8 cellular contexts compared by ENCODE assay signal in the genomic region with DNA sequence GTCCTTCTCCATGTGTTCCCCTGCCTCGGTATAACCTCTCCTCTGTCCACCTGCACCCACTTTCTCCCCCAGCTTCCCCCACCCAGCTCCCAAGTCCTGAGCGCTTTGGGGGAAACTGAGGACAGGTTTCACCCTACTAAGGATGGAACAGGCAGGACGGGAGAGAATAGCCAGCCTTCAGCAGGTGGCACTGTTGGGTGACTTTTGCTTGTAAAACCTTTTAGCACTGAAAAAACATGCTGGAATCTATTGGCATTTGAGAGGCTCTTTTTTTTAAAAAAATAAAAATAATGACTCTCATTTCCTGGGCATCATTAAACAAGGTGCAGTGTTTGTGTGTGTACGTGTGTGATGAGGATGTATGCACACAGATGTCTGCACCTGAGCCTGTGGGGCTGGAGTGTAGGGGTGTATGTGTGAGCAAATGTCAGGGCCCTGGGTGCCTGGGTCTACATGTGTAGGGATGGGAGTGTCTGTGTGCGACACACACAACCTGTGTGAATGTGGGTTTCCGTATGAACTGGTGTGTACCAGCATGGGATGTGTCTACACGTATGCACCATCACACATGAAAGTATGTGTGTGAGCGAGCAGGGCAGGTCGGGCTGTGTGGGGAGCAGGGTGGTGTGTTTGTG.
DNase-seq lines count a peak whose midpoint lies in the region; ATAC-seq and TF ChIP-seq lines count a peak whose summit lies in the region.

No MANE protein-coding gene starts in this region.

- H3K27ac ChIP-seq in 22Rv1 (no peak overlapping the region), colonic mucosa (no peak overlapping the region), lower lobe of right lung (no peak overlapping the region)

- H3K9me3 ChIP-seq in colonic mucosa, result no peaks in the 10 kb centered on the region
- no peaks in the 10 kb centered on the region for H3K9me3 ChIP-seq in lower lobe of right lung

- peak; percentile 75 for DNase-seq in ELR (ENCODE audit: low read depth)
- DNase-seq in NCI-H82 (lab: John Stamatoyannopoulos, UW), result peak; percentile 60
- no peak for DNase-seq in colonic mucosa
- DNase-seq in lower lobe of right lung, result no peak
- no peak for DNase-seq in SHP77 (lab: John Stamatoyannopoulos, UW)
- no peak for DNase-seq in NCI-H1105 treated with DMSO at 0.1 percent for 48 hours (lab: John Stamatoyannopoulos, UW)

- H3K4me1 ChIP-seq in colonic mucosa (no peaks in the 10 kb centered on the region), lower lobe of right lung (no peaks in the 10 kb centered on the region)

- intact Hi-C loops in colonic mucosa (cut with DNase I) (no loop called here), lower lobe of right lung (cut with DNase I) (no loop called here)

- peak in 1 of 2 donors; percentile 26 for ATAC-seq in lower lobe of right lung
- ATAC-seq in HG03159 (IDR thresholded peaks at IDR 0.05; ENCODE audit: unreplicated experiment), result no peak

- TF ChIP-seq CTCF in 22Rv1 (IDR thresholded peaks at IDR 0.05) (peak; percentile 62), colonic mucosa (IDR thresholded peaks at IDR 0.05) (peak; percentile 31), lower lobe of right lung (IDR thresholded peaks at IDR 0.05) (peak; percentile 41)

- H3K36me3 ChIP-seq in colonic mucosa (no peaks in the 10 kb centered on the region), lower lobe of right lung (no peaks in the 10 kb centered on the region)

- H3K9ac ChIP-seq in colonic mucosa (ENCODE audit: low read depth in 2 of 2, low read length in 2 of 2), result no peak overlapping the region

- H3K4me3 ChIP-seq in colonic mucosa (no peak overlapping the region), lower lobe of right lung (no peak overlapping the region)

- no peaks in the 10 kb centered on the region for H3K27me3 ChIP-seq in colonic mucosa
- no peaks in the 10 kb centered on the region for H3K27me3 ChIP-seq in lower lobe of right lung (ENCODE audit: low read depth)

Comparison
In these comparisons a context has a peak if more than half of its experiments do, and no peak if none do; other contexts are left out.
1. DNase-seq: peak in ELR (single experiment) and NCI-H82 (single experiment); none in colonic mucosa (single experiment), lower lobe of right lung (single experiment), SHP77 (0 of 2) and NCI-H1105 treated with DMSO at 0.1 percent for 48 hours (single experiment).
2. Peak in every context shown above with its lines, with median percentiles within 50 percentile points of each other: CTCF ChIP-seq.